21 cellular contexts compared by ENCODE assay signal in genomic region chr16:86203557-86204275, GRCh38.
"Had no signal": no experiment of that assay in that cellular context is flagged by ENCODE, and none has a peak within 500 bp of the region (broad histone marks: within the 10 kb centered on the region; RNA-seq: fewer than 3 reads in every experiment).

No MANE protein-coding gene starts in this region.

- H3K9ac ChIP-seq: KMS-11 had no signal

- FAIRE-seq: RCC 7860 had no signal

- H3K9me3 ChIP-seq: SJSA1 had no signal

- H3K4me3 ChIP-seq: SJSA1, SK-N-MC had no signal

- H3K27ac ChIP-seq: KMS-11, SJSA1, SK-N-MC had no signal

- H3K36me3 ChIP-seq: SJSA1 had no signal

- DNase-seq: Kasumi-1, MM.1S, NCI-H1105 treated with DMSO at 0.1 percent for 48 hours, NCI-H1436, NCI-H187, NCI-H2029, NCI-H2081 treated with DMSO at 0.1 percent for 48 hours, NCI-H2171, NCI-H226, NCI-H446, NCI-H510A, NCI-H524 treated with DMSO at 0.1 percent for 48 hours, NCI-H69, NCI-H774, Right ventricle myocardium superior, RPMI8226, SIG-M5 had no signal

- H3K27me3 ChIP-seq: SJSA1 had no signal

- H3K4me2 ChIP-seq: KMS-11 had no signal
